In genomic region chr4:499563-499962, GRCh38 we compare ENCODE assay signal across 1 cellular context.
TF ChIP-seq lines count a peak whose summit lies in the region.

No MANE protein-coding gene starts in this region.

TF ChIP-seq in HCT116, 20 proteins besides CTCF, POLR2A, EP300 and RAD21 (continued from another document):
- TF ChIP-seq MAX (IDR thresholded peaks at IDR 0.05): no peak
- TF ChIP-seq EZH2phosphoT487 (IDR thresholded peaks at IDR 0.05; ENCODE audit: borderline replicate concordance): no peak
- TF ChIP-seq YY1 (IDR thresholded peaks at IDR 0.05; ENCODE audit: extremely low read depth, insufficient replicate concordance, low read depth, low read length): no peak
- no peak for TF ChIP-seq TCF7L2 (IDR thresholded peaks at IDR 0.05; ENCODE audit: borderline replicate concordance, extremely low read depth, insufficient read depth, insufficient read length)
- TF ChIP-seq JUND (IDR thresholded peaks at IDR 0.05): no peak
- TF ChIP-seq CBX3 (IDR thresholded peaks at IDR 0.05; ENCODE audit: low read depth): no peak
- TF ChIP-seq EGR1 (IDR thresholded peaks at IDR 0.05; ENCODE audit: low read depth): no peak
- TF ChIP-seq CEBPB (IDR thresholded peaks at IDR 0.05; ENCODE audit: low read depth): no peak
- no peak for TF ChIP-seq FOSL1 (IDR thresholded peaks at IDR 0.05; ENCODE audit: low read depth)
- no peak for TF ChIP-seq EZH2 (IDR thresholded peaks at IDR 0.05)
- TF ChIP-seq ZBTB33 (IDR thresholded peaks at IDR 0.05; ENCODE audit: extremely low read depth, insufficient replicate concordance, low read length): no peak
- TF ChIP-seq SIN3A (IDR thresholded peaks at IDR 0.05; ENCODE audit: low read depth): no peak
- no peak for TF ChIP-seq ZFX (IDR thresholded peaks at IDR 0.05)
- no peak for TF ChIP-seq ZNF274 (IDR thresholded peaks at IDR 0.05; ENCODE audit: low read depth, low read length)
- TF ChIP-seq POLR2AphosphoS5 (IDR thresholded peaks at IDR 0.05; ENCODE audit: low read depth, low read length): no peak
- no peak for TF ChIP-seq ATF3 (IDR thresholded peaks at IDR 0.05)
- TF ChIP-seq ELF1 (IDR thresholded peaks at IDR 0.05; ENCODE audit: borderline replicate concordance, low read depth): no peak
- TF ChIP-seq SRF (IDR thresholded peaks at IDR 0.05; ENCODE audit: low read depth): no peak
